In the genomic region with DNA sequence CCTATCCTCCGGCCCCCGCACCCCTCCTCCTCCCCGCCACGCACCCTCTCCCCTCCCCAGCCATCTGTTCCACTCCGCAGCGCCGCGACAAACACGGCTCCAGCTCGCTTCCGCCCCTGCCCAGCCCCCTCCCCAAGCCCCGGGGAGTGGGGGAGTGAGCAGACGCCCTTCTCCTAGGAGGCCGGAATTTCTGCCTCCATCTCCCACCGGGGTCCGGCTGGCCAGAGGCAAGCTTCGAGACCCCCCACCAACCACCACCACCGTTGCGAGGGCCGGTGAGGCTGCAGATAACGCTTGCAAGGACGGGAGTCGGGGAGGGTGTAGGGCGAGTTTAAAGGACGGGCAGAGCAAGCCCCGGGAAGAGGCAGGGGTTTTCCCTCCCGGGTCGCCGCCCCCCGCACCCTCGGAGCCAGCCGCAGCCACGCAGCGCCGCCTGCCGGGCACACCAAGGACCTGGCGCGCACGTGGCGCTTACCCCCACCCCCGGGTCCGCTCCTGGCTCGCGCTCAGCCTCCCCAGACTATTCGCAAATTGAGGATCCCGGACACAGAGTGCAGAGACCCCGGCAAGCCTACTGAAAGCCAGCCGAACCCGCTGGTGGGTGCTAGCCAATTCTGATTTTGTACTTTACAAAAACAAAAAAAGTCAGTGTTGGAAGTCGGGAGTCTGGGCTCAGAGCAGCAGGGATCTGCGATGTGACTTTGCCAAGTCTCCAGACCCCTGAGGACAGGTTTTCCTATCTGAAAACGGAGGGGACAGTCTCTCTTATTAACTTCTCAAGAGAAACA, we compare ENCODE assay signal across 8 cellular contexts. TPM values are rescaled to one million over a fixed set of nuclear protein-coding genes. Genes with fewer than 3 reads are reported as not detected.
DNase-seq lines count a peak whose midpoint lies in the region; ATAC-seq and TF ChIP-seq lines count a peak whose summit lies in the region.

No MANE protein-coding gene starts in this region.

- H3K4me2 ChIP-seq in SK-N-SH, result peak overlapping the region; percentile 95

- H3K9ac ChIP-seq in SK-N-SH, result no peak overlapping the region
- peak overlapping the region; percentile 42 for H3K9ac ChIP-seq in iPS-18a (ENCODE audit: low read length)

- no peak for TF ChIP-seq EP300 in SK-N-SH (IDR thresholded peaks at IDR 0.05; ENCODE audit: borderline replicate concordance in 1 of 2, low read depth in 1 of 2, low read length in 1 of 2)

- peak; percentile 42 for ATAC-seq in HG02763 (IDR thresholded peaks at IDR 0.05; ENCODE audit: unreplicated experiment)
- ATAC-seq in HG03280 (IDR thresholded peaks at IDR 0.05; ENCODE audit: unreplicated experiment), result no peak

- H4K20me1 ChIP-seq in SK-N-SH (ENCODE audit: insufficient read depth), result no peaks in the 10 kb centered on the region

- H3K27me3 ChIP-seq in SK-N-SH (ENCODE audit: insufficient read depth) (peaks cover 26% of the 10 kb centered on the region), iPS-18a (ENCODE audit: control insufficient read depth, insufficient read depth, low read length) (peaks cover 41% of the 10 kb centered on the region)

- peak; percentile 72 for TF ChIP-seq CTCF in SK-N-SH (IDR thresholded peaks at IDR 0.05)

- H3K79me2 ChIP-seq in SK-N-SH (ENCODE audit: insufficient read depth), result no peaks in the 10 kb centered on the region

- POLR2A ChIA-PET in SK-N-SH (lab: Yijun Ruan, JAX), result no interaction called here

- peak overlapping the region; percentile 63; the same call in 1 of the 2 replicates for H2AFZ ChIP-seq in SK-N-SH (ENCODE audit: low read depth)

- peaks cover 4 to 8% of the 10 kb centered on the region in 2 experiments; a peak in 2 of 4 replicates for H3K4me1 ChIP-seq in SK-N-SH (ENCODE audit: control insufficient read depth in 1 of 2, insufficient read depth in 2 of 2, low read depth in 1 of 2, low read length in 1 of 2)
- H3K4me1 ChIP-seq in iPS-18a (ENCODE audit: control insufficient read depth, low read depth, low read length), result peaks cover 3% of the 10 kb centered on the region

- no peaks in the 10 kb centered on the region for H3K9me2 ChIP-seq in SK-N-SH

- peak; percentile 53 for TF ChIP-seq RAD21 in SK-N-SH (IDR thresholded peaks at IDR 0.05; ENCODE audit: low read length)

- no peaks in the 10 kb centered on the region for H3F3A ChIP-seq in SK-N-SH (replicated peaks; ENCODE audit: insufficient read depth)

- 10% methylated on average over 22 of the region's 52 CpGs for WGBS in SK-N-SH (ENCODE audit: low lambda C conversion rate)

- H3K9me3 ChIP-seq in SK-N-SH (no peaks in the 10 kb centered on the region), iPS-18a (ENCODE audit: control insufficient read depth, low read depth, low read length) (no peaks in the 10 kb centered on the region)

- H3K4me3 ChIP-seq in SK-N-SH (ENCODE audit: low read depth in 2 of 2, low read length in 1 of 2) (peak overlapping the region; percentile 49 to 55), iPS-18a (ENCODE audit: low read length) (peak overlapping the region; percentile 62)

- H3K27ac ChIP-seq in SK-N-SH (ENCODE audit: low read depth in 2 of 2, low read length in 1 of 2) (no peak overlapping the region), angular gyrus (ENCODE audit: low read depth, low read length) (peak overlapping the region; percentile 62), iPS-18a (ENCODE audit: low read length) (no peak overlapping the region)

- H3K36me3 ChIP-seq in SK-N-SH (replicated peaks in 1 of 2; ENCODE audit: control insufficient read depth in 1 of 2, insufficient read depth in 2 of 2, low read length in 1 of 2) (no peaks in the 10 kb centered on the region), iPS-18a (ENCODE audit: control insufficient read depth, low read depth, low read length) (peaks cover 7% of the 10 kb centered on the region)

- DNase-seq in DMS 273 (lab: John Stamatoyannopoulos, UW; ENCODE audit: unreplicated experiment), result peak; percentile 86
- DNase-seq in SK-N-SH, result peak; percentile 96
- peak; percentile 80 for DNase-seq in stimulated activated CD4-positive, alpha-beta T cell treated with anti-CD3 and anti-CD28 coated beads, Interleukin-4, amount 100 ng/mL, for 1 hour
- DNase-seq in mucosa of gallbladder (ENCODE audit: low spot score), result no peak

- CTCF ChIA-PET in SK-N-SH (lab: Yijun Ruan, JAX), result interaction anchor here (0.6 to 27.2 kb wide), 28 partner anchors 10 to 161 kb away, joined by 3 to 517 read pairs (median 4); a partner anchor contains a TSS

TF ChIP-seq in SK-N-SH, 30 proteins besides CTCF, POLR2A, EP300 and RAD21:
- TF ChIP-seq MXI1 (IDR thresholded peaks at IDR 0.05; ENCODE audit: low read depth, low read length) (peak; percentile 90), SMC3 (IDR thresholded peaks at IDR 0.05; ENCODE audit: low read depth, low read length) (peak; percentile 66)
- TF ChIP-seq, protein P1, sequence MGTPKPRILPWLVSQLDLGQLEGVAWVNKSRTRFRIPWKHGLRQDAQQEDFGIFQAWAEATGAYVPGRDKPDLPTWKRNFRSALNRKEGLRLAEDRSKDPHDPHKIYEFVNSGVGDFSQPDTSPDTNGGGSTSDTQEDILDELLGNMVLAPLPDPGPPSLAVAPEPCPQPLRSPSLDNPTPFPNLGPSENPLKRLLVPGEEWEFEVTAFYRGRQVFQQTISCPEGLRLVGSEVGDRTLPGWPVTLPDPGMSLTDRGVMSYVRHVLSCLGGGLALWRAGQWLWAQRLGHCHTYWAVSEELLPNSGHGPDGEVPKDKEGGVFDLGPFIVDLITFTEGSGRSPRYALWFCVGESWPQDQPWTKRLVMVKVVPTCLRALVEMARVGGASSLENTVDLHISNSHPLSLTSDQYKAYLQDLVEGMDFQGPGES (IDR thresholded peaks at IDR 0.05; ENCODE audit: low read depth, low read length), result no peak
- TF ChIP-seq, protein P2, sequence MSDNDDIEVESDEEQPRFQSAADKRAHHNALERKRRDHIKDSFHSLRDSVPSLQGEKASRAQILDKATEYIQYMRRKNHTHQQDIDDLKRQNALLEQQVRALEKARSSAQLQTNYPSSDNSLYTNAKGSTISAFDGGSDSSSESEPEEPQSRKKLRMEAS (IDR thresholded peaks at IDR 0.05; ENCODE audit: low read depth), result peak; percentile 84
- TF ChIP-seq, protein P3, sequence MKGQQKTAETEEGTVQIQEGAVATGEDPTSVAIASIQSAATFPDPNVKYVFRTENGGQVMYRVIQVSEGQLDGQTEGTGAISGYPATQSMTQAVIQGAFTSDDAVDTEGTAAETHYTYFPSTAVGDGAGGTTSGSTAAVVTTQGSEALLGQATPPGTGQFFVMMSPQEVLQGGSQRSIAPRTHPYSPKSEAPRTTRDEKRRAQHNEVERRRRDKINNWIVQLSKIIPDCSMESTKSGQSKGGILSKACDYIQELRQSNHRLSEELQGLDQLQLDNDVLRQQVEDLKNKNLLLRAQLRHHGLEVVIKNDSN (IDR thresholded peaks at IDR 0.05; ENCODE audit: borderline replicate concordance, low read depth), result 0 out of 2 replicates have a peak, but pooled peaks have one; percentile 35

RNA-seq across cellular contexts. Expression of a gene that starts 22.6 kb away (rescaled TPM):
- polyA plus RNA-seq in SK-N-SH (2012; rRNA removed), result 0.08 and 0.30 TPM in 2 replicates
- polyA plus RNA-seq in SK-N-SH (2012; cell fraction: cytosol; rRNA removed), result 0.13 and 0.39 TPM in 2 replicates
- polyA plus RNA-seq in SK-N-SH (2012; cell fraction: nucleus; rRNA removed), result 0.26 and 0.65 TPM in 2 replicates
- 19.2 TPM for total RNA-seq in mucosa of gallbladder

RNA-seq across cellular contexts. Expression of a gene that starts 32.5 kb away (rescaled TPM):
- 3.7 and 4.4 TPM in 2 replicates for polyA plus RNA-seq in SK-N-SH (2012; rRNA removed)
- polyA plus RNA-seq in SK-N-SH (2012; cell fraction: cytosol; rRNA removed), result 1.7 and 3.2 TPM in 2 replicates
- 11.4 and 13.9 TPM in 2 replicates for polyA plus RNA-seq in SK-N-SH (2012; cell fraction: nucleus; rRNA removed)
- 89.5 TPM for total RNA-seq in mucosa of gallbladder

RNA-seq across cellular contexts. Expression of a gene that starts 47.6 kb away (rescaled TPM):
- 179 and 189 TPM in 2 replicates for polyA plus RNA-seq in SK-N-SH (2012; rRNA removed)
- 164 and 176 TPM in 2 replicates for polyA plus RNA-seq in SK-N-SH (2012; cell fraction: cytosol; rRNA removed)
- 53.8 and 76.0 TPM in 2 replicates for polyA plus RNA-seq in SK-N-SH (2012; cell fraction: nucleus; rRNA removed)
- 31.2 TPM for total RNA-seq in mucosa of gallbladder

RNA-seq across cellular contexts. Expression of a gene that starts 54.4 kb away (rescaled TPM):
- polyA plus RNA-seq in SK-N-SH (2012; rRNA removed), result not detected in 2 replicates
- not detected in 2 replicates for polyA plus RNA-seq in SK-N-SH (2012; cell fraction: cytosol; rRNA removed)
- polyA plus RNA-seq in SK-N-SH (2012; cell fraction: nucleus; rRNA removed), result not detected in 2 replicates
- total RNA-seq in mucosa of gallbladder, result not detected

RNA-seq across cellular contexts. Expression of a gene that starts 56.1 kb away (rescaled TPM):
- 4.1 and 4.7 TPM in 2 replicates for polyA plus RNA-seq in SK-N-SH (2012; rRNA removed)
- polyA plus RNA-seq in SK-N-SH (2012; cell fraction: cytosol; rRNA removed), result 2.4 and 4.4 TPM in 2 replicates
- 5.0 and 7.0 TPM in 2 replicates for polyA plus RNA-seq in SK-N-SH (2012; cell fraction: nucleus; rRNA removed)
- 39.5 TPM for total RNA-seq in mucosa of gallbladder
